ENCODE assay signal across 8 cellular contexts in genomic region chr7:23490357-23491131, GRCh38. TPM values are rescaled to one million over a fixed set of nuclear protein-coding genes. Genes with fewer than 3 reads are reported as not detected.
DNase-seq lines count a peak whose midpoint lies in the region; ATAC-seq and TF ChIP-seq lines count a peak whose summit lies in the region.

No MANE protein-coding gene starts in this region.

- H3K27me3 ChIP-seq in tibial artery = no peaks in the 10 kb centered on the region

- CTCF ChIA-PET in activated CD4-positive, alpha-beta T cell treated with anti-CD3 and anti-CD28 coated beads for 36 hours (lab: Charles Lee) = interaction anchor here (0.9 to 1.5 kb wide), 3 partner anchors 13 to 234 kb away, joined by 3 to 5 read pairs (median 3); no protein-coding TSS in a partner anchor

- H3K4me1 ChIP-seq in mucosa of descending colon (ENCODE audit: low read depth) = no peaks in the 10 kb centered on the region
- peaks cover 0 to 7% (median 0%) of the 10 kb centered on the region in 4 donors for H3K4me1 ChIP-seq in tibial artery

- no peaks in the 10 kb centered on the region for H3K9me3 ChIP-seq in mucosa of descending colon
- no peaks in the 10 kb centered on the region for H3K9me3 ChIP-seq in tibial artery

- H3K27ac Mint-ChIP-seq in activated CD4-positive, alpha-beta T cell treated with anti-CD3 and anti-CD28 coated beads for 36 hours = peak overlapping the region; percentile 83
- peak overlapping the region; percentile 84 to 91 for H3K27ac Mint-ChIP-seq in effector memory CD8-positive, alpha-beta T cell

- peak overlapping the region; percentile 78 for H3K4me3 Mint-ChIP-seq in activated CD4-positive, alpha-beta T cell treated with anti-CD3 and anti-CD28 coated beads for 36 hours
- peak overlapping the region; percentile 78 to 82 for H3K4me3 Mint-ChIP-seq in effector memory CD8-positive, alpha-beta T cell

- POLR2A ChIA-PET in activated CD4-positive, alpha-beta T cell treated with anti-CD3 and anti-CD28 coated beads for 36 hours (lab: Charles Lee) = interaction anchor here (0.6 kb wide), 1 partner anchor 210 kb away, joined by 3 read pairs; no protein-coding TSS in a partner anchor

- intact Hi-C loops in activated CD4-positive, alpha-beta T cell treated with anti-CD3 and anti-CD28 coated beads for 36 hours (cut with DNase I, micrococcal nuclease) = loop anchor here in 1 of 2 experiments (1.0 kb wide), 1 partner anchor 41 kb away; the partner anchor contains the start of gene TRA2A
- intact Hi-C loops in mucosa of descending colon (cut with DNase I, micrococcal nuclease) = no loop called here
- intact Hi-C loops in tibial artery (cut with DNase I; ENCODE audit: low total_unique reads) = no loop called here

- no peak overlapping the region for H3K4me3 ChIP-seq in mucosa of descending colon
- H3K4me3 ChIP-seq in tibial artery = peak overlapping the region; percentile 60 to 64

- H3K27ac ChIP-seq in tibial artery = peak overlapping the region; percentile 66 to 68

- H3K36me3 Mint-ChIP-seq in activated CD4-positive, alpha-beta T cell treated with anti-CD3 and anti-CD28 coated beads for 36 hours (ENCODE audit: low read depth) = no peaks in the 10 kb centered on the region
- peaks cover 21% of the 10 kb centered on the region for H3K36me3 Mint-ChIP-seq in effector memory CD8-positive, alpha-beta T cell (ENCODE audit: insufficient read depth)

- TF ChIP-seq CTCF in mucosa of descending colon (IDR thresholded peaks at IDR 0.05) = no peak
- TF ChIP-seq CTCF in tibial artery (IDR thresholded peaks at IDR 0.05) = no peak

- peak in 10 of 14 donors; percentile 17 to 63 (median 32) for DNase-seq in C1 segment of cervical spinal cord (lab: John Stamatoyannopoulos, UW)
- peak; percentile 56 for DNase-seq in GM19238 (ENCODE audit: insufficient read length, low spot score)
- peak; percentile 67 for DNase-seq in activated CD4-positive, alpha-beta T cell treated with anti-CD3 and anti-CD28 coated beads for 36 hours
- DNase-seq in effector memory CD8-positive, alpha-beta T cell = peak in 2 of 3 experiments; percentile 41
- DNase-seq in mucosa of descending colon = peak; percentile 30 to 69 (median 51)
- DNase-seq in tibial artery = peak in 1 of 2 donors; percentile 68
- DNase-seq in NCI-H187 (lab: John Stamatoyannopoulos, UW) = no peak

- ATAC-seq in HG03571 (IDR thresholded peaks at IDR 0.05; ENCODE audit: unreplicated experiment) (peak; percentile 92), mucosa of descending colon (peak; percentile 84)
- ATAC-seq in activated CD4-positive, alpha-beta T cell treated with anti-CD3 and anti-CD28 coated beads for 36 hours = peak; percentile 87
- ATAC-seq in effector memory CD8-positive, alpha-beta T cell (replicated peaks) = peak; percentile 96

- H3K36me3 ChIP-seq in mucosa of descending colon (ENCODE audit: low read depth) (no peaks in the 10 kb centered on the region), tibial artery (no peaks in the 10 kb centered on the region)

- H3K4me1 Mint-ChIP-seq in activated CD4-positive, alpha-beta T cell treated with anti-CD3 and anti-CD28 coated beads for 36 hours = peaks cover 2% of the 10 kb centered on the region
- H3K4me1 Mint-ChIP-seq in effector memory CD8-positive, alpha-beta T cell (ENCODE audit: low read depth in 2 of 2) = peaks cover 6 to 8% of the 10 kb centered on the region in 2 donors

- no peaks in the 10 kb centered on the region for H3K9me3 Mint-ChIP-seq in activated CD4-positive, alpha-beta T cell treated with anti-CD3 and anti-CD28 coated beads for 36 hours (ENCODE audit: low read depth)
- no peaks in the 10 kb centered on the region for H3K9me3 Mint-ChIP-seq in effector memory CD8-positive, alpha-beta T cell

- no peaks in the 10 kb centered on the region for H3K27me3 Mint-ChIP-seq in activated CD4-positive, alpha-beta T cell treated with anti-CD3 and anti-CD28 coated beads for 36 hours
- no peaks in the 10 kb centered on the region for H3K27me3 Mint-ChIP-seq in effector memory CD8-positive, alpha-beta T cell

RNA-seq across cellular contexts. Expression of gene IGF2BP3, which starts 20.3 kb away (rescaled TPM):
- total RNA-seq in activated CD4-positive, alpha-beta T cell treated with anti-CD3 and anti-CD28 coated beads for 36 hours = 1 to 10 TPM in 1 of 2 experiments, under 1 TPM in 1; 0.64 to 1.1 TPM
- total RNA-seq in mucosa of descending colon = under 1 TPM in 1 of 3 donors, not detected in 2; 0.79 TPM

RNA-seq across cellular contexts. Expression of gene TRA2A, which starts 41.2 kb away (rescaled TPM):
- total RNA-seq in activated CD4-positive, alpha-beta T cell treated with anti-CD3 and anti-CD28 coated beads for 36 hours = 100 to 1,000 TPM in 1 of 2 experiments, 10 to 100 TPM in 1; 86.8 to 143 TPM
- total RNA-seq in mucosa of descending colon = 10 to 100 TPM; 74.6 to 79.3 (median 76.8) TPM

Comparison
In these comparisons a context has a peak if more than half of its experiments do, and no peak if none do; other contexts are left out.
1. DNase-seq: peak in C1 segment of cervical spinal cord (10 of 14), GM19238 (single experiment), activated CD4-positive, alpha-beta T cell treated with anti-CD3 and anti-CD28 coated beads for 36 hours (single experiment), effector memory CD8-positive, alpha-beta T cell (2 of 3) and mucosa of descending colon (3 of 3); none in NCI-H187 (0 of 2).
2. Peak in every context shown above with its lines, with median percentiles within 50 percentile points of each other: ATAC-seq.